Comparison of ENCODE assay signal across 11 cellular contexts in the genomic region with DNA sequence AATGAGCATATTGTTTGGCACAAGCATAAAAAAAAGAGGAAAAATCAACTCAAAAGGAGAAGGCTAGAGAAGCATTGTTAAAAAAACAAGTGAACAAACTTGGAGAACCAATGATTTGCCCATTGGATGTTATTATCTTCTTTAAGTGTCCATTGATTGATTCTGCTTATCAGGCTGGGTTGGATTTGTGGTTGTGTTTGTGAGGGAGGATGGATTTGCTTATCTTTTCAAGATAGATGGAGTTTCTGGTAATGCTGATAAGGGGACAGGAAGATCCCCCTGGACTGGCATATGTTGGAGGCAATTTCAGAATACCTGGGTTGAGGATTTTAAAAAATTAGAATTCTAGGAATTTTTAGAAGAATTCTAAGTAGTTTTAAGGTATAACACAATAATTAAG.
"Had no signal": no experiment of that assay in that cellular context is flagged by ENCODE, and none has a peak within 500 bp of the region (broad histone marks: within the 10 kb centered on the region; RNA-seq: fewer than 3 reads in every experiment).

No MANE protein-coding gene starts in this region.

- H3K4me2 ChIP-seq: GM23338 had no signal

- H3K4me3 ChIP-seq: GM23248, GM23338, HAP-1 had no signal

- H3K9me3 ChIP-seq: HAP-1 had no signal

- H3K36me3 ChIP-seq: HAP-1 had no signal

- H3K9ac ChIP-seq: GM23248 had no signal

- ATAC-seq: GM23338, HCT116 had no signal

- DNase-seq: GM23248, GOT3, H7, H9, HCEC 1CT, HFFc6 had no signal

- H3K27ac ChIP-seq: GM23248 had no signal

- H3K27ac Mint-ChIP-seq: GM23338, H9, HFFc6 had no signal

- H2AFZ ChIP-seq: GM23248, GM23338 had no signal

- FAIRE-seq: H1, H54 had no signal

- H3K4me1 Mint-ChIP-seq: GM23338, H9 had no signal

- H3K4me1 ChIP-seq: HAP-1 had no signal

- H3K4me3 Mint-ChIP-seq: GM23338, H9, HFFc6 had no signal

- H3K9me3 Mint-ChIP-seq: HFFc6 had no signal
